8 cellular contexts compared by ENCODE assay signal in the genomic region with DNA sequence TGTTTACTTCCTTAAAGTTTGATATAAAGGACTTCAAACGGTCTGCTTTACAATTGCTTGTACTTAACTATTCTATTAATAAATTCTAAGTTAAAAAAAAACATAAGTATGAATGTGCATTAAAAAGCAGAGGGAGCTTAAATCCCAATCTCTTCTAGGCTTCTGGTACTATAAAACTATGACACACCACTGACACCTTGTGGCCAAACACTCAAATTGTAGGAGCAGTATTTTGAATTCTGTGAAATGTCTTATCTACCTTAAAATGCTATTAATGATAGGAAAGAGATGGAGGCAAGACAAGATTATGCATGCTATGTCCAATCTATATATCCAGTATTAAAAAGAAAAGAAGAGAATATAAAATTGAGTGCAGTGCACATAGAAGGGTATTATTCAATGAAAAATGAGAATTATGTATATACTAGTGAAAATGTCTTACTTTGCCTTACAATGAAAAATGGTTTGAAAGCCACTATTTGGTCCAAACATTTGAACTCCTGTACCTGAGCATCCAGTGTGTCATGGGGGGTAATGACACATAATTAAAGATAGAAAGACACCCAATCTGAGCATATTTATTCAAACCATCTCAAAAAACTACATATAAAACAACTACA.
DNase-seq lines count a peak whose midpoint lies in the region; ATAC-seq, FAIRE-seq and TF ChIP-seq lines count a peak whose summit lies in the region.

No MANE protein-coding gene starts in this region.

- 79% methylated on average over 1 of the region's 1 CpG for WGBS in SK-N-SH (ENCODE audit: low lambda C conversion rate)

- no peaks in the 10 kb centered on the region for H3K4me1 ChIP-seq in SK-N-SH (ENCODE audit: control insufficient read depth in 1 of 2, insufficient read depth in 2 of 2, low read depth in 1 of 2, low read length in 1 of 2)
- no peaks in the 10 kb centered on the region for H3K4me1 ChIP-seq in endothelial cell of umbilical vein (ENCODE audit: control insufficient read depth, extremely low read depth, insufficient read depth, low read length)
- H3K4me1 ChIP-seq in neutrophil (ENCODE audit: control insufficient read depth in 1 of 2, insufficient read depth in 1 of 2, low read depth in 1 of 2, low read length in 1 of 2): no peaks in the 10 kb centered on the region

- FAIRE-seq in endothelial cell of umbilical vein (lab: Jason Lieb, UNC): peak; percentile 72

- H3K36me3 ChIP-seq in SK-N-SH (replicated peaks in 1 of 2; ENCODE audit: control insufficient read depth in 1 of 2, insufficient read depth in 2 of 2, low read length in 1 of 2) (peaks cover 46 to 61% of the 10 kb centered on the region in 2 experiments), endothelial cell of umbilical vein (ENCODE audit: control insufficient read depth in 2 of 2, extremely low read depth in 1 of 2, insufficient read depth in 2 of 2, low read length in 2 of 2) (no peaks in the 10 kb centered on the region), neutrophil (peaks cover 33% of the 10 kb centered on the region)

- TF ChIP-seq EP300 in SK-N-SH (IDR thresholded peaks at IDR 0.05; ENCODE audit: borderline replicate concordance in 1 of 2, low read depth in 1 of 2, low read length in 1 of 2): no peak

- H3K27ac ChIP-seq in SK-N-SH (ENCODE audit: low read depth in 2 of 2, low read length in 1 of 2): no peak overlapping the region
- no peak overlapping the region for H3K27ac ChIP-seq in endothelial cell of umbilical vein (ENCODE audit: insufficient read depth, low read depth, low read length)
- H3K27ac ChIP-seq in neutrophil: no peak overlapping the region

- H3K27me3 ChIP-seq in SK-N-SH (ENCODE audit: insufficient read depth): no peaks in the 10 kb centered on the region
- H3K27me3 ChIP-seq in endothelial cell of umbilical vein (ENCODE audit: control insufficient read depth in 2 of 2, insufficient read depth in 2 of 2, low read length in 2 of 2): no peaks in the 10 kb centered on the region
- no peaks in the 10 kb centered on the region for H3K27me3 ChIP-seq in neutrophil

- TF ChIP-seq CTCF in SK-N-SH (IDR thresholded peaks at IDR 0.05): peak; percentile 68
- peak; percentile 37 to 44 for TF ChIP-seq CTCF in endothelial cell of umbilical vein (IDR thresholded peaks at IDR 0.05; ENCODE audit: extremely low read depth in 1 of 2, insufficient read depth in 1 of 2, low read depth in 1 of 2, low read length in 2 of 2)
- TF ChIP-seq CTCF in neutrophil (IDR thresholded peaks at IDR 0.05): peak; percentile 45

- dilution Hi-C loops in endothelial cell of umbilical vein (cut with MboI; ENCODE audit: extremely low pct_ligation_motif_present, low sequenced_read_pairs): no loop called here

- no peaks in the 10 kb centered on the region for H3K9me2 ChIP-seq in SK-N-SH

- ATAC-seq in SK-N-SH treated with all-trans-retinoic acid at 6 μM for 48 hours: no peak
- no peak for ATAC-seq in GM18907 (IDR thresholded peaks at IDR 0.05; ENCODE audit: unreplicated experiment)
- ATAC-seq in GM18873 (IDR thresholded peaks at IDR 0.05; ENCODE audit: low FRiP score, unreplicated experiment): no peak

- H3K4me3 ChIP-seq in SK-N-SH (ENCODE audit: low read depth in 2 of 2, low read length in 1 of 2) (no peak overlapping the region; a peak in 1 of 4 replicates), endothelial cell of umbilical vein (replicated peaks in 1 of 3; ENCODE audit: insufficient read depth in 1 of 3, low read depth in 1 of 3, low read length in 3 of 3) (no peak overlapping the region), neutrophil (ENCODE audit: low read depth in 1 of 2, low read length in 1 of 2) (no peak overlapping the region)

- TF ChIP-seq POLR2A in endothelial cell of umbilical vein (IDR thresholded peaks at IDR 0.05; ENCODE audit: low read depth, low read length): no peak

- POLR2A ChIA-PET in SK-N-SH (lab: Yijun Ruan, JAX) (no interaction called here), endothelial cell of umbilical vein (lab: Charles Lee) (no interaction called here)

- H3F3A ChIP-seq in SK-N-SH (replicated peaks; ENCODE audit: insufficient read depth): no peaks in the 10 kb centered on the region

- H2AFZ ChIP-seq in SK-N-SH (ENCODE audit: low read depth) (no peak overlapping the region), endothelial cell of umbilical vein (ENCODE audit: low read depth, low read length) (no peak overlapping the region)

- H3K79me2 ChIP-seq in SK-N-SH (ENCODE audit: insufficient read depth) (0 out of 2 replicates have a peak, but pooled peaks cover 7% of the 10 kb centered on the region), endothelial cell of umbilical vein (ENCODE audit: control insufficient read depth, insufficient read depth, low read length) (no peaks in the 10 kb centered on the region)

- CTCF ChIA-PET in SK-N-SH (lab: Yijun Ruan, JAX): interaction anchor here (0.7 to 2.4 kb wide), 12 partner anchors 13 to 849 kb away, joined by 3 to 10 read pairs (median 4); no protein-coding TSS in a partner anchor
- CTCF ChIA-PET in endothelial cell of umbilical vein (lab: Charles Lee): interaction anchor here (0.6 to 2.1 kb wide), 41 partner anchors 10 to 861 kb away, joined by 3 to 30 read pairs (median 5); a partner anchor contains a TSS

- no TSS peak for BruUV-seq in endothelial cell of umbilical vein (replicated peaks; lab: Mats Ljungman, UMichigan)

- TF ChIP-seq RAD21 in SK-N-SH (IDR thresholded peaks at IDR 0.05; ENCODE audit: low read length): peak; percentile 76

- H3K9me1 ChIP-seq in endothelial cell of umbilical vein (replicated peaks; ENCODE audit: control insufficient read depth, extremely low read depth, insufficient read depth, low read length): no peaks in the 10 kb centered on the region

- H3K9ac ChIP-seq in SK-N-SH (no peak overlapping the region), endothelial cell of umbilical vein (replicated peaks; ENCODE audit: extremely low read depth, insufficient read depth, low read length) (no peak overlapping the region)

- H4K20me1 ChIP-seq in SK-N-SH (ENCODE audit: insufficient read depth) (no peaks in the 10 kb centered on the region), endothelial cell of umbilical vein (replicated peaks; ENCODE audit: control insufficient read depth, extremely low read depth, insufficient read depth, low read length) (no peaks in the 10 kb centered on the region)

- H3K4me2 ChIP-seq in SK-N-SH (no peak overlapping the region), endothelial cell of umbilical vein (ENCODE audit: insufficient read depth, low read length) (no peak overlapping the region)

- intact Hi-C loops in endothelial cell of umbilical vein (cut with micrococcal nuclease): loop anchor here (1.0 to 5.0 kb wide), 5 partner anchors 189 to 848 kb away; a partner anchor contains a TSS

- DNase-seq in SK-N-SH (peak; percentile 46), M059J (ENCODE audit: low read depth) (peak; percentile 31), SKM-1 treated with dmso at 0.1 percent for 144 hours (lab: John Stamatoyannopoulos, UW; ENCODE audit: unreplicated experiment) (peak; percentile 20), endothelial cell of umbilical vein (ENCODE audit: low read depth, low spot score) (peak; percentile 62)

- H3K9me3 ChIP-seq in SK-N-SH (peaks cover 10% of the 10 kb centered on the region), endothelial cell of umbilical vein (replicated peaks; ENCODE audit: control insufficient read depth, insufficient read depth, low read length) (no peaks in the 10 kb centered on the region), neutrophil (no peaks in the 10 kb centered on the region)

TF ChIP-seq in SK-N-SH, 30 proteins besides CTCF, POLR2A, EP300 and RAD21 (continues in another document):
- TF ChIP-seq SMC3 (IDR thresholded peaks at IDR 0.05; ENCODE audit: low read depth, low read length) (peak; percentile 49), JUND (IDR thresholded peaks at IDR 0.05) (no peak), NFIC (IDR thresholded peaks at IDR 0.05; ENCODE audit: borderline replicate concordance) (no peak)
- TF ChIP-seq, protein P1, sequence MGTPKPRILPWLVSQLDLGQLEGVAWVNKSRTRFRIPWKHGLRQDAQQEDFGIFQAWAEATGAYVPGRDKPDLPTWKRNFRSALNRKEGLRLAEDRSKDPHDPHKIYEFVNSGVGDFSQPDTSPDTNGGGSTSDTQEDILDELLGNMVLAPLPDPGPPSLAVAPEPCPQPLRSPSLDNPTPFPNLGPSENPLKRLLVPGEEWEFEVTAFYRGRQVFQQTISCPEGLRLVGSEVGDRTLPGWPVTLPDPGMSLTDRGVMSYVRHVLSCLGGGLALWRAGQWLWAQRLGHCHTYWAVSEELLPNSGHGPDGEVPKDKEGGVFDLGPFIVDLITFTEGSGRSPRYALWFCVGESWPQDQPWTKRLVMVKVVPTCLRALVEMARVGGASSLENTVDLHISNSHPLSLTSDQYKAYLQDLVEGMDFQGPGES (IDR thresholded peaks at IDR 0.05; ENCODE audit: low read depth, low read length): no peak

TF ChIP-seq in SK-N-SH treated with all-trans-retinoic acid at 6 μM for 48 hours, 23 proteins besides CTCF, POLR2A, EP300 and RAD21:
- TF ChIP-seq CSDC2 (CRISPR knock-in tag; IDR thresholded peaks at IDR 0.05) (no peak), ZNF8 (CRISPR knock-in tag; IDR thresholded peaks at IDR 0.05) (no peak), GLIS3 (CRISPR knock-in tag; IDR thresholded peaks at IDR 0.05) (no peak)

TF ChIP-seq in endothelial cell of umbilical vein, 7 proteins besides CTCF, POLR2A, EP300 and RAD21:
- TF ChIP-seq POLR2AphosphoS5 (IDR thresholded peaks at IDR 0.05; ENCODE audit: insufficient read depth, low read depth, low read length): no peak
- no peak for TF ChIP-seq MYC (IDR thresholded peaks at IDR 0.05; ENCODE audit: low read depth, low read length)
- TF ChIP-seq, protein P2, sequence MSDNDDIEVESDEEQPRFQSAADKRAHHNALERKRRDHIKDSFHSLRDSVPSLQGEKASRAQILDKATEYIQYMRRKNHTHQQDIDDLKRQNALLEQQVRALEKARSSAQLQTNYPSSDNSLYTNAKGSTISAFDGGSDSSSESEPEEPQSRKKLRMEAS (IDR thresholded peaks at IDR 0.05; ENCODE audit: insufficient read depth, insufficient read length): no peak
- TF ChIP-seq JUN (IDR thresholded peaks at IDR 0.05; ENCODE audit: borderline replicate concordance, insufficient read depth, insufficient read length, low read depth): no peak
- TF ChIP-seq EZH2 (IDR thresholded peaks at IDR 0.05; ENCODE audit: borderline replicate concordance, low read depth, low read length, severe bottlenecking): no peak
- no peak for TF ChIP-seq GATA2 (IDR thresholded peaks at IDR 0.05; ENCODE audit: insufficient read depth, insufficient read length, low read depth, low read length)
- no peak for TF ChIP-seq FOS (IDR thresholded peaks at IDR 0.05; ENCODE audit: borderline replicate concordance, insufficient read depth, low read length)
